In the genomic region with DNA sequence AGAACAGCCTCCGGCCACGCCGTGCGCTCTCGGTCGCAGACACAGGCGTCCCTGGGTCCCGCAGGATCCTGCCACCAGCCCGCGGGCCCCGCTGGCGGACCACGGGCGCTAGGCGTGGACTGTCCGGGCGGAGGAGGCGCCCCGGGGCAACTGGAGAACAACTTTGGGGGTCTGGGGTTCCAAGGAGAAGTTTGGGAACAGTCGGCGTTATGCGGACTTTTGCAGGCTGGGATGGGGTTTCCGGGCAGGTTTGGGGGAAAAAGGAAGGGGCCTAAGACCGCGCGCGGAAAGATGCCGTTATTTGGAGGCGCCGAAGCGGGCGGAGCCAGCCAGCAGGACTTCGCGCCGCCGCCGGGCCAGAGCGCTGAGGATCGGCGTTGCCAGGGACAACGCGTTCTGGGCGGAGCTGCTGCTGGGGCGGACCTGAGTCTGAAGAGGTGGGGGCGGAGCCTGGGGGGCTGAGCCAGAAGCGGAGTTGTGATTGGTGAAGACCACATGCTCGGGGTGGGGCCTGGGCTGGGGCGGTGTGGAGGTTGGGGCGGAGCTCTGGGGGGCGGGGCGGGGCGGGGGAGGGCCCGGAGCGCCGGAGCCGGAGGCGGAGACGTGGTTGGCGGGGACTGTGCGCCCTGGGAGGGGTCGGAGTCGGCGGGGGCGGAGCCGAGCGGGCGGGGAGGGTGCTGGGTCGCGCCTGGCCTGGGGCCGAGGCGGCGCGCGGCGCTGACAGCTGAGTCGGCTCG, we compare ENCODE assay signal across 1 cellular context.
TF ChIP-seq lines count a peak whose summit lies in the region.

Gene CYP46A1, plus strand, starts transcription at position 680 of the 737 bp plus-strand sequence. CDS start 120 bp downstream, outside the sequence.

TF ChIP-seq in GM12878, 131 proteins besides CTCF, POLR2A, EP300 and RAD21 (continued from another document and continues in another):
- TF ChIP-seq, protein P1, sequence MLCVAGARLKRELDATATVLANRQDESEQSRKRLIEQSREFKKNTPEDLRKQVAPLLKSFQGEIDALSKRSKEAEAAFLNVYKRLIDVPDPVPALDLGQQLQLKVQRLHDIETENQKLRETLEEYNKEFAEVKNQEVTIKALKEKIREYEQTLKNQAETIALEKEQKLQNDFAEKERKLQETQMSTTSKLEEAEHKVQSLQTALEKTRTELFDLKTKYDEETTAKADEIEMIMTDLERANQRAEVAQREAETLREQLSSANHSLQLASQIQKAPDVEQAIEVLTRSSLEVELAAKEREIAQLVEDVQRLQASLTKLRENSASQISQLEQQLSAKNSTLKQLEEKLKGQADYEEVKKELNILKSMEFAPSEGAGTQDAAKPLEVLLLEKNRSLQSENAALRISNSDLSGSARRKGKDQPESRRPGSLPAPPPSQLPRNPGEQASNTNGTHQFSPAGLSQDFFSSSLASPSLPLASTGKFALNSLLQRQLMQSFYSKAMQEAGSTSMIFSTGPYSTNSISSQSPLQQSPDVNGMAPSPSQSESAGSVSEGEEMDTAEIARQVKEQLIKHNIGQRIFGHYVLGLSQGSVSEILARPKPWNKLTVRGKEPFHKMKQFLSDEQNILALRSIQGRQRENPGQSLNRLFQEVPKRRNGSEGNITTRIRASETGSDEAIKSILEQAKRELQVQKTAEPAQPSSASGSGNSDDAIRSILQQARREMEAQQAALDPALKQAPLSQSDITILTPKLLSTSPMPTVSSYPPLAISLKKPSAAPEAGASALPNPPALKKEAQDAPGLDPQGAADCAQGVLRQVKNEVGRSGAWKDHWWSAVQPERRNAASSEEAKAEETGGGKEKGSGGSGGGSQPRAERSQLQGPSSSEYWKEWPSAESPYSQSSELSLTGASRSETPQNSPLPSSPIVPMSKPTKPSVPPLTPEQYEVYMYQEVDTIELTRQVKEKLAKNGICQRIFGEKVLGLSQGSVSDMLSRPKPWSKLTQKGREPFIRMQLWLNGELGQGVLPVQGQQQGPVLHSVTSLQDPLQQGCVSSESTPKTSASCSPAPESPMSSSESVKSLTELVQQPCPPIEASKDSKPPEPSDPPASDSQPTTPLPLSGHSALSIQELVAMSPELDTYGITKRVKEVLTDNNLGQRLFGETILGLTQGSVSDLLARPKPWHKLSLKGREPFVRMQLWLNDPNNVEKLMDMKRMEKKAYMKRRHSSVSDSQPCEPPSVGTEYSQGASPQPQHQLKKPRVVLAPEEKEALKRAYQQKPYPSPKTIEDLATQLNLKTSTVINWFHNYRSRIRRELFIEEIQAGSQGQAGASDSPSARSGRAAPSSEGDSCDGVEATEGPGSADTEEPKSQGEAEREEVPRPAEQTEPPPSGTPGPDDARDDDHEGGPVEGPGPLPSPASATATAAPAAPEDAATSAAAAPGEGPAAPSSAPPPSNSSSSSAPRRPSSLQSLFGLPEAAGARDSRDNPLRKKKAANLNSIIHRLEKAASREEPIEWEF (IDR thresholded peaks at IDR 0.05; ENCODE audit: insufficient replicate concordance, low read depth, low read length), result no peak
- TF ChIP-seq PML (IDR thresholded peaks at IDR 0.05; ENCODE audit: low read length), result no peak
- peak; percentile 58; the same call in 1 of the 2 replicates for TF ChIP-seq E2F4 (IDR thresholded peaks at IDR 0.05; ENCODE audit: low read depth, low read length)
- peak; percentile 24; the same call in 1 of the 2 replicates for TF ChIP-seq TCF12 (IDR thresholded peaks at IDR 0.05; ENCODE audit: low read depth, low read length)
- TF ChIP-seq SRF (IDR thresholded peaks at IDR 0.05; ENCODE audit: low read depth in 2 of 2, low read length in 2 of 2), result peak in 1 of 2 experiments; percentile 82; a peak in 3 of 4 replicates
- no peak for TF ChIP-seq TARDBP (IDR thresholded peaks at IDR 0.05; ENCODE audit: borderline replicate concordance)
- TF ChIP-seq, protein P2, sequence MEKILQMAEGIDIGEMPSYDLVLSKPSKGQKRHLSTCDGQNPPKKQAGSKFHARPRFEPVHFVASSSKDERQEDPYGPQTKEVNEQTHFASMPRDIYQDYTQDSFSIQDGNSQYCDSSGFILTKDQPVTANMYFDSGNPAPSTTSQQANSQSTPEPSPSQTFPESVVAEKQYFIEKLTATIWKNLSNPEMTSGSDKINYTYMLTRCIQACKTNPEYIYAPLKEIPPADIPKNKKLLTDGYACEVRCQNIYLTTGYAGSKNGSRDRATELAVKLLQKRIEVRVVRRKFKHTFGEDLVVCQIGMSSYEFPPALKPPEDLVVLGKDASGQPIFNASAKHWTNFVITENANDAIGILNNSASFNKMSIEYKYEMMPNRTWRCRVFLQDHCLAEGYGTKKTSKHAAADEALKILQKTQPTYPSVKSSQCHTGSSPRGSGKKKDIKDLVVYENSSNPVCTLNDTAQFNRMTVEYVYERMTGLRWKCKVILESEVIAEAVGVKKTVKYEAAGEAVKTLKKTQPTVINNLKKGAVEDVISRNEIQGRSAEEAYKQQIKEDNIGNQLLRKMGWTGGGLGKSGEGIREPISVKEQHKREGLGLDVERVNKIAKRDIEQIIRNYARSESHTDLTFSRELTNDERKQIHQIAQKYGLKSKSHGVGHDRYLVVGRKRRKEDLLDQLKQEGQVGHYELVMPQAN (conservative IDR thresholded peaks at IDR 0.05), result peak; percentile 75
- no peak for TF ChIP-seq E2F8 (IDR thresholded peaks at IDR 0.05; ENCODE audit: low read depth, partially characterized antibody)
- TF ChIP-seq RELB (IDR thresholded peaks at IDR 0.05; ENCODE audit: low read depth), result peak; percentile 71; the same call in 1 of the 2 replicates
- peak; percentile 47; the same call in 1 of the 2 replicates for TF ChIP-seq ZBTB40 (IDR thresholded peaks at IDR 0.05; ENCODE audit: borderline replicate concordance)
- TF ChIP-seq BHLHE40 (IDR thresholded peaks at IDR 0.05; ENCODE audit: borderline replicate concordance in 1 of 2, low read depth in 2 of 2, low read length in 1 of 2), result no peak
- TF ChIP-seq REST (IDR thresholded peaks at IDR 0.05; ENCODE audit: low read depth, low read length), result no peak
- TF ChIP-seq CREM (IDR thresholded peaks at IDR 0.05; ENCODE audit: low read depth), result peak; percentile 99
- peak; percentile 69 for TF ChIP-seq SIN3A (IDR thresholded peaks at IDR 0.05; ENCODE audit: low read depth, low read length)
- peak; percentile 33; the same call in 1 of the 2 replicates for TF ChIP-seq TAF1 (IDR thresholded peaks at IDR 0.05; ENCODE audit: borderline replicate concordance, low read depth, low read length)
- no peak for TF ChIP-seq SMAD1 (IDR thresholded peaks at IDR 0.05; ENCODE audit: low read depth, partially characterized antibody)
- no peak for TF ChIP-seq ZNF207 (IDR thresholded peaks at IDR 0.05; ENCODE audit: borderline replicate concordance)
- no peak for TF ChIP-seq CBX3 (IDR thresholded peaks at IDR 0.05; ENCODE audit: borderline replicate concordance, low read depth)
- TF ChIP-seq, protein P3, sequence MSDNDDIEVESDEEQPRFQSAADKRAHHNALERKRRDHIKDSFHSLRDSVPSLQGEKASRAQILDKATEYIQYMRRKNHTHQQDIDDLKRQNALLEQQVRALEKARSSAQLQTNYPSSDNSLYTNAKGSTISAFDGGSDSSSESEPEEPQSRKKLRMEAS (IDR thresholded peaks at IDR 0.05; ENCODE audit: low read depth, low read length), result peak; percentile 58
- TF ChIP-seq MEF2A (IDR thresholded peaks at IDR 0.05; ENCODE audit: insufficient read depth, low read depth, low read length), result 0 out of 2 replicates have a peak, but pooled peaks have one; percentile 13
- no peak for TF ChIP-seq POLR2AphosphoS2 (IDR thresholded peaks at IDR 0.05; ENCODE audit: low read depth, low read length)
- peak; percentile 71 for TF ChIP-seq HCFC1 (IDR thresholded peaks at IDR 0.05; ENCODE audit: low read length)
- TF ChIP-seq, protein P4, sequence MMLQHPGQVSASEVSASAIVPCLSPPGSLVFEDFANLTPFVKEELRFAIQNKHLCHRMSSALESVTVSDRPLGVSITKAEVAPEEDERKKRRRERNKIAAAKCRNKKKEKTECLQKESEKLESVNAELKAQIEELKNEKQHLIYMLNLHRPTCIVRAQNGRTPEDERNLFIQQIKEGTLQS (IDR thresholded peaks at IDR 0.05; ENCODE audit: borderline replicate concordance, extremely low read depth, low read depth, low read length), result peak; percentile 76; the same call in 1 of the 2 replicates
- TF ChIP-seq EGR1 (IDR thresholded peaks at IDR 0.05; ENCODE audit: borderline replicate concordance in 1 of 2, low read depth in 2 of 2, low read length in 2 of 2), result 0 out of 3 replicates have a peak, but pooled peaks of 1 of the 2 experiments have one; percentile 1
- peak; percentile 43; the same call in 1 of the 2 replicates for TF ChIP-seq NBN (IDR thresholded peaks at IDR 0.05)
- TF ChIP-seq BMI1 (IDR thresholded peaks at IDR 0.05; ENCODE audit: borderline replicate concordance), result peak; percentile 95
